In the genomic region with DNA sequence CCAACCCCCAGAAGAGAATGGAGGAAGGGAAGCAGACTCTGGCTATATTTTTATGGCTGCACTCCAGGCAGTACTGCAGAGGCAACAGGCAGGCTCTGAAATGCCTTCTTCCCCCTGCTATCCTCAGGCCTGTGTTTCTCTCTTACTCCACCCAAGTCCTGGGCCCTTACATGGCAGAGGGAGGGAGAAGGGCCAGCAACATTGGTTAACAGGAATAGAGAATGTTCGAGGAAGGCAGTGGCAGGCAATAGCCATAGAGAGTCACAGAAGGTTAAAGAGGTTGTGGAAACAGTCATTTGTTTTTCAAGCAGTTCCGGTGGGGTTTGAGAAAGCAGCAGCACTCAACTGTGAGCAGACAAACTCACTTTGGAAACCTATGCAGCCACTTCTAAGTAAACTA, we compare ENCODE assay signal across 10 cellular contexts. TPM values are rescaled to one million over a fixed set of nuclear protein-coding genes. Genes with fewer than 3 reads are reported as not detected.
A peak's percentile ranks its signal among the peaks of the same experiment; 100 is the strongest.
DNase-seq lines count a peak whose midpoint lies in the region; ATAC-seq and TF ChIP-seq lines count a peak whose summit lies in the region.
"Had no signal": no experiment of that assay in that cellular context is flagged by ENCODE, and none has a peak within 500 bp of the region (broad histone marks: within the 10 kb centered on the region; RNA-seq: fewer than 3 reads in every experiment).

No MANE protein-coding gene starts in this region.

- no peak overlapping the region for H3K18ac ChIP-seq in H9 (ENCODE audit: insufficient read length, low read depth, low read length)

- H4K20me1 ChIP-seq in H9 (ENCODE audit: control insufficient read depth, insufficient read depth, insufficient read length) (no peaks in the 10 kb centered on the region), OCI-LY7 (ENCODE audit: insufficient read depth, low read length) (no peaks in the 10 kb centered on the region)

- no CpG with 5 or more reads among the region's 2 CpGs for WGBS in H9 (ENCODE audit: extremely low coverage, insufficient read length, low lambda C conversion rate)

- H3K4me3 ChIP-seq in OCI-LY7 (ENCODE audit: low read depth, low read length, poor library complexity, severe bottlenecking) = peak overlapping the region; percentile 8
- H3K4me3 ChIP-seq in naive thymus-derived CD4-positive, alpha-beta T cell (ENCODE audit: low read length) = no peak overlapping the region

- H3K27me3 ChIP-seq in H9 (ENCODE audit: insufficient read depth, low read length) = no peaks in the 10 kb centered on the region
- no peaks in the 10 kb centered on the region for H3K27me3 ChIP-seq in naive thymus-derived CD4-positive, alpha-beta T cell (ENCODE audit: control insufficient read depth in 2 of 2, insufficient read depth in 2 of 2, low read length in 2 of 2)

- H2AK5ac ChIP-seq in H9 (ENCODE audit: insufficient read length, low read length) = no peak overlapping the region

- H2AFZ ChIP-seq in H9 (ENCODE audit: low read length) (peak overlapping the region; percentile 72), OCI-LY7 (ENCODE audit: low read length) (peak overlapping the region; percentile 61)
- H2AFZ ChIP-seq: parathyroid adenoma had no signal

- in situ Hi-C loops in ACHN (cut with HindIII; ENCODE audit: low pct_ligation_motif_present, low pct_unique_long_range_greater_than_20kb, low sequenced_read_pairs) = no loop called here

- H3K79me2 ChIP-seq in H9 (ENCODE audit: insufficient read depth, low read length) (no peaks in the 10 kb centered on the region), OCI-LY7 (ENCODE audit: insufficient read depth, low read depth, low read length) (no peaks in the 10 kb centered on the region)
- H3K79me2 ChIP-seq: parathyroid adenoma had no signal

- H3K27ac Mint-ChIP-seq in H9 (peak overlapping the region in 1 of 3 experiments; percentile 68; a peak in 3 of 7 replicates), immature natural killer cell (peak overlapping the region in 1 of 6 donors; percentile 72)
- peak overlapping the region in 5 of 9 donors; percentile 27 to 86 (median 59) for H3K27ac Mint-ChIP-seq in naive thymus-derived CD4-positive, alpha-beta T cell

- H3K27ac ChIP-seq in H9 (ENCODE audit: insufficient read length, low read depth, low read length) (no peak overlapping the region), OCI-LY7 (ENCODE audit: low read depth, low read length, poor library complexity, severe bottlenecking) (peak overlapping the region; percentile 54)
- H3K27ac ChIP-seq in naive thymus-derived CD4-positive, alpha-beta T cell (ENCODE audit: low read depth, low read length) = no peak overlapping the region
- H3K27ac ChIP-seq: parathyroid adenoma had no signal

- no peak overlapping the region for H2BK20ac ChIP-seq in H9 (ENCODE audit: low read depth, low read length, poor library complexity, severe bottlenecking)

- H3K4ac ChIP-seq in H9 (ENCODE audit: low read depth, low read length) = no peak overlapping the region

- H4K91ac ChIP-seq in H9 (ENCODE audit: insufficient read length, low read depth, low read length) = no peak overlapping the region

- POLR2A ChIA-PET in OCI-LY7 (lab: Charles Lee) = interaction anchor here (4.0 to 4.6 kb wide), 2 partner anchors 14 to 57 kb away, joined by 26 to 43 read pairs; a partner anchor contains a TSS
- POLR2A ChIA-PET in naive thymus-derived CD4-positive, alpha-beta T cell (lab: Charles Lee) = no interaction called here

- no peaks in the 10 kb centered on the region for H3K23me2 ChIP-seq in H9 (ENCODE audit: insufficient read length, low read depth, low read length, poor library complexity, severe bottlenecking)

- H4K5ac ChIP-seq in H9 (ENCODE audit: insufficient read length, low read depth, low read length) = no peak overlapping the region

- H2BK15ac ChIP-seq in H9 (ENCODE audit: low read depth, low read length) = no peak overlapping the region

- H3K9me3 Mint-ChIP-seq in H9 (peaks cover 5 to 7% of the 10 kb centered on the region in 2 experiments; a peak in 2 of 5 replicates), immature natural killer cell (no peaks in the 10 kb centered on the region)
- H3K9me3 Mint-ChIP-seq in naive thymus-derived CD4-positive, alpha-beta T cell = peaks cover 0 to 9% (median 0%) of the 10 kb centered on the region in 11 donors

- no peak overlapping the region for H3K14ac ChIP-seq in H9 (ENCODE audit: insufficient read depth, low read length)

- TF ChIP-seq CTCF in H9 (conservative IDR thresholded peaks at IDR 0.05) (no peak), OCI-LY7 (conservative IDR thresholded peaks at IDR 0.05; ENCODE audit: low read length) (no peak)

- H3K27me3 Mint-ChIP-seq in H9 (ENCODE audit: low read depth) (no peaks in the 10 kb centered on the region), immature natural killer cell (ENCODE audit: low read depth in 3 of 3) (peaks cover 0 to 5% (median 2%) of the 10 kb centered on the region in 3 donors)
- H3K27me3 Mint-ChIP-seq in naive thymus-derived CD4-positive, alpha-beta T cell = no peaks in the 10 kb centered on the region

- H3K56ac ChIP-seq in H9 (ENCODE audit: insufficient read length, low read depth, low read length) = no peak overlapping the region

- peaks cover 15% of the 10 kb centered on the region; the same call in 1 of the 2 replicates for H3K36me3 ChIP-seq in OCI-LY7 (ENCODE audit: insufficient read depth, low read length)
- no peaks in the 10 kb centered on the region for H3K36me3 ChIP-seq in naive thymus-derived CD4-positive, alpha-beta T cell (ENCODE audit: control insufficient read depth in 2 of 3, insufficient read depth in 3 of 3, low read length in 3 of 3)

- H4K8ac ChIP-seq in H9 (replicated peaks; ENCODE audit: insufficient read length, low read depth, low read length) = no peak overlapping the region

- H3K4me3 Mint-ChIP-seq in H9 = no peak overlapping the region
- H3K4me3 Mint-ChIP-seq in naive thymus-derived CD4-positive, alpha-beta T cell = peak overlapping the region in 1 of 10 donors; percentile 5
- H3K4me3 Mint-ChIP-seq in immature natural killer cell = no peak overlapping the region

- CTCF ChIA-PET in OCI-LY7 (lab: Charles Lee; ENCODE audit: unreplicated experiment) = no interaction called here
- CTCF ChIA-PET in naive thymus-derived CD4-positive, alpha-beta T cell (lab: Charles Lee) = no interaction called here

- H3K4me2 ChIP-seq in H9 (ENCODE audit: insufficient read depth, insufficient read length, low read length) (no peak overlapping the region), OCI-LY7 (ENCODE audit: low read length) (peak overlapping the region; percentile 57)

- BruUV-seq in OCI-LY7 (replicated peaks; lab: Mats Ljungman, UMichigan) = no TSS peak

- H3K23ac ChIP-seq in H9 (ENCODE audit: insufficient read length, low read depth, low read length) = no peak overlapping the region

- H3K4me1 ChIP-seq in H9 (ENCODE audit: insufficient read depth, low read length) (no peaks in the 10 kb centered on the region; the same call in 1 of the 2 replicates), OCI-LY7 (ENCODE audit: insufficient read depth, low read length, poor library complexity, severe bottlenecking) (peaks cover 64% of the 10 kb centered on the region)
- no peaks in the 10 kb centered on the region for H3K4me1 ChIP-seq in naive thymus-derived CD4-positive, alpha-beta T cell (ENCODE audit: control insufficient read depth in 2 of 2, insufficient read depth in 2 of 2, low read length in 2 of 2)
- H3K4me1 ChIP-seq: parathyroid adenoma had no signal

- no peak overlapping the region for H2BK5ac ChIP-seq in H9 (ENCODE audit: insufficient read length, low read length)

- no peak overlapping the region for H3T11ph ChIP-seq in H9 (ENCODE audit: low read length)

- H2BK12ac ChIP-seq in H9 (ENCODE audit: insufficient read length, low read depth, low read length) = no peak overlapping the region

- no peaks in the 10 kb centered on the region for H3K79me1 ChIP-seq in H9 (ENCODE audit: insufficient read depth, low read depth, low read length, poor library complexity, severe bottlenecking)

- H3K9ac ChIP-seq in H9 (ENCODE audit: extremely low read depth, insufficient read length, low read length) = no peak overlapping the region
- H3K9ac ChIP-seq: parathyroid adenoma had no signal

- H3K4me1 Mint-ChIP-seq in H9 (peaks cover 10 to 14% of the 10 kb centered on the region in 2 experiments), immature natural killer cell (no peaks in the 10 kb centered on the region)
- peaks cover 10 to 44% (median 25%) of the 10 kb centered on the region in 7 donors for H3K4me1 Mint-ChIP-seq in naive thymus-derived CD4-positive, alpha-beta T cell

- no peak for DNase-seq in H9
- DNase-seq in OCI-LY7 (ENCODE audit: low spot score) = peak; percentile 65
- no peak for DNase-seq in naive thymus-derived CD4-positive, alpha-beta T cell
- no peak for DNase-seq in immature natural killer cell
- no peak for DNase-seq in ACHN
- no peak for DNase-seq in left colon
- DNase-seq: activated CD4-positive, alpha-beta T cell treated with anti-CD3 and anti-CD28 coated beads, Interleukin-2, amount 50 U/mL, for 1 hour had no signal

- H2BK120ac ChIP-seq in H9 (ENCODE audit: low read depth, low read length, poor library complexity, severe bottlenecking) = no peak overlapping the region

- ATAC-seq in GM18873 (IDR thresholded peaks at IDR 0.05; ENCODE audit: low FRiP score, unreplicated experiment) (peak; percentile 56), left colon (no peak), SK-N-SH treated with all-trans-retinoic acid at 6 μM for 48 hours (no peak)
- peak; percentile 26 for ATAC-seq in naive thymus-derived CD4-positive, alpha-beta T cell

- H3K9me3 ChIP-seq in H9 (ENCODE audit: control insufficient read depth, low read depth, low read length) = no peaks in the 10 kb centered on the region
- H3K9me3 ChIP-seq in OCI-LY7 (ENCODE audit: low read length) = no peaks in the 10 kb centered on the region
- no peaks in the 10 kb centered on the region for H3K9me3 ChIP-seq in naive thymus-derived CD4-positive, alpha-beta T cell (ENCODE audit: control insufficient read depth in 2 of 3, low read length in 3 of 3)

- H3K9me2 ChIP-seq in OCI-LY7 (ENCODE audit: insufficient read depth, low read length) = no peaks in the 10 kb centered on the region

- peaks cover 0 to 10% (median 0%) of the 10 kb centered on the region in 3 experiments; a peak in 3 of 7 replicates for H3K36me3 Mint-ChIP-seq in H9 (ENCODE audit: insufficient read depth in 1 of 3, low read depth in 3 of 3)
- H3K36me3 Mint-ChIP-seq in naive thymus-derived CD4-positive, alpha-beta T cell = peaks cover 5 to 48% (median 11%) of the 10 kb centered on the region in 5 donors
- peaks cover 5 to 14% (median 6%) of the 10 kb centered on the region in 3 donors for H3K36me3 Mint-ChIP-seq in immature natural killer cell

- intact Hi-C loops in OCI-LY7 (cut with micrococcal nuclease; ENCODE audit: unreplicated experiment) = no loop called here
- intact Hi-C loops in naive thymus-derived CD4-positive, alpha-beta T cell (cut with micrococcal nuclease) = no loop called here
- intact Hi-C loops in left colon (cut with DNase I, micrococcal nuclease) = no loop called here

RNA-seq across cellular contexts. Expression of a gene that starts 15.1 kb away (rescaled TPM):
- 117 and 122 TPM in 2 replicates for total RNA-seq in H9 (2021)
- total RNA-seq in OCI-LY7 (2014; rRNA removed; shearing (Covaris generic)) = 90.5 and 108 TPM in 2 replicates
- 119 and 140 TPM in 2 replicates for total RNA-seq in OCI-LY7 (2022)
- 100 to 1,000 TPM in 1 of 5 experiments, 10 to 100 TPM in 4; 45.3 to 140 (median 63.4) TPM for total RNA-seq in naive thymus-derived CD4-positive, alpha-beta T cell
- polyA plus RNA-seq in naive thymus-derived CD4-positive, alpha-beta T cell = 100 to 1,000 TPM; 102 to 124 TPM
- polyA plus RNA-seq in immature natural killer cell = 100 to 1,000 TPM in 1 of 3 donors, 10 to 100 TPM in 2; 63.5 to 132 (median 86.1) TPM
- 10 to 100 TPM; 37.9 to 41.7 TPM for total RNA-seq in left colon

Comparison
In these comparisons a context has a peak if more than half of its experiments do, and no peak if none do; other contexts are left out.
1. ATAC-seq: peak in GM18873 (single experiment) and naive thymus-derived CD4-positive, alpha-beta T cell (single experiment); none in left colon (single experiment) and SK-N-SH treated with all-trans-retinoic acid at 6 μM for 48 hours (single experiment).